ENCODE assay signal across 8 cellular contexts in genomic region chr15:98647026-98647773, GRCh38. TPM values are rescaled to one million over a fixed set of nuclear protein-coding genes. Genes with fewer than 3 reads are reported as not detected.
A peak's percentile ranks its signal among the peaks of the same experiment; 100 is the strongest.
DNase-seq lines count a peak whose midpoint lies in the region; TF ChIP-seq lines count a peak whose summit lies in the region.

No MANE protein-coding gene starts in this region.

- H3K27me3 Mint-ChIP-seq in HFFc6 (ENCODE audit: insufficient read depth), result peaks cover 28% of the 10 kb centered on the region

- DNase-seq in HFFc6, result peak; percentile 62
- peak; percentile 76 to 97 (median 92) for DNase-seq in NCI-H1417 (lab: John Stamatoyannopoulos, UW)
- peak; percentile 42 to 60 (median 50) for DNase-seq in activated CD4-positive, CD25-positive, alpha-beta regulatory T cell (lab: John Stamatoyannopoulos, UW)
- peak; percentile 76 for DNase-seq in cerebellar cortex (ENCODE audit: low spot score)
- no peak for DNase-seq in kidney epithelial cell (ENCODE audit: low read depth)
- DNase-seq in stimulated activated CD4-positive, alpha-beta T cell treated with anti-CD3 and anti-CD28 coated beads, Interleukin-1b, Interleukin-23, amount 100 ng/mL, for 4 hours (ENCODE audit: low read depth in 2 of 2), result peak; percentile 41 to 66
- DNase-seq in NCI-H2107 (lab: John Stamatoyannopoulos, UW), result no peak

- H3K27me3 ChIP-seq in kidney epithelial cell (ENCODE audit: control insufficient read depth, insufficient read depth, low read length), result no peaks in the 10 kb centered on the region

- H3K27ac Mint-ChIP-seq in HFFc6, result peak overlapping the region; percentile 45; the same call in 1 of the 2 replicates

- H3K4me3 Mint-ChIP-seq in HFFc6, result peak overlapping the region; percentile 88

- peak overlapping the region; percentile 81 for H3K4me3 ChIP-seq in kidney epithelial cell (ENCODE audit: low read depth, low read length)

- peaks cover 17% of the 10 kb centered on the region for H3K4me1 Mint-ChIP-seq in HFFc6 (ENCODE audit: low read depth)

- peaks cover 9% of the 10 kb centered on the region for H3K36me3 Mint-ChIP-seq in HFFc6 (ENCODE audit: low read depth)

- H3K36me3 ChIP-seq in kidney epithelial cell (ENCODE audit: control insufficient read depth, insufficient read depth, low read length), result no peaks in the 10 kb centered on the region

- H3K9me3 Mint-ChIP-seq in HFFc6, result no peaks in the 10 kb centered on the region

- peak; percentile 50; the same call in 1 of the 3 replicates for TF ChIP-seq CTCF in GM12872 (IDR thresholded peaks at IDR 0.05; ENCODE audit: insufficient read depth, low read depth, low read length)
- peak; percentile 77 for TF ChIP-seq CTCF in HFFc6 (IDR thresholded peaks at IDR 0.05)
- no peak for TF ChIP-seq CTCF in kidney epithelial cell (IDR thresholded peaks at IDR 0.05; ENCODE audit: insufficient read depth, low read length, poor library complexity, severe bottlenecking)

RNA-seq across cellular contexts. Expression of gene IGF1R, which starts 1.1 kb away (rescaled TPM):
- 10 to 100 TPM; 46.7 to 61.9 (median 50.1) TPM for total RNA-seq in HFFc6 (2021; fragmentation: NEBNext Ultra II Directional; extraction: Animal tissue kit (Norgen Biotek cat#: 25700))
- 62.7 and 68.4 TPM in 2 replicates for total RNA-seq in kidney epithelial cell

Comparison
In these comparisons a context has a peak if more than half of its experiments do, and no peak if none do; other contexts are left out.
1. DNase-seq: peak in HFFc6 (single experiment), NCI-H1417 (3 of 3), activated CD4-positive, CD25-positive, alpha-beta regulatory T cell (4 of 4), cerebellar cortex (single experiment) and stimulated activated CD4-positive, alpha-beta T cell treated with anti-CD3 and anti-CD28 coated beads, Interleukin-1b, Interleukin-23, amount 100 ng/mL, for 4 hours (2 of 2); none in kidney epithelial cell (single experiment) and NCI-H2107 (single experiment).